Comparison of ENCODE assay signal across 22 cellular contexts in the genomic region with DNA sequence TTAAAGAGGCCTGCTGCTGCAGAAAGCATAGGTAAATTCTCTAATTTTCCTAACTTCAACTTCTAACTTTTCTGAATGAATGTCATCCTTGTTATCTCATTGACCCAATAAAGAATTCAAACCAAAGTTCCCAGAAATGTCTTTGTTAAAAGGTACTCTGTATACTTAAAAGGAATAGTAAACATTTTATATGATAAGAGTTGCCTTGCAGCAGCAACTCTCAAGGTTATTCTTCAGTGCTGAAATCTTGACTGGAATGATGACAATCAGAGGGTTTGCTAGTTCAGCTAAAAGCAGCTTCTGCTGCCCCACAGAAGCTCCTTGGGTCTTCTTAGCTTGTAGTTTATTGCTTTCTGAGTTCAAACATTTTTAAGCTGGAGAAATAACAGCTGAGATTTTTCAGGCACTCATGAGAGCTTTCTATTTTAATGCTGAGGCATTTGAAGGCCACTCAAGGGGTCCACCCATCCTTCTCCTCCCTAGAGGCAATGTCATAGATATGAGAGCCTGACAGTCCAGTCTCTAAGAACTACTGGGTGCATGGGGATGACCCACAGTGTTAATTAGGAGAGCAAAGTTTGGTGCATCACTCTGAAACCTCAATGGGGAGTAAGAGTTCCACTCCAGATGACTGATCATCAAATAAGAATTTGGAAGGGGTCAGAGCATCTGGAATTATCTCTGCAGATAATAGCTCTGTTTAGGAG. TPM values are rescaled to one million over a fixed set of nuclear protein-coding genes. Genes with fewer than 3 reads are reported as not detected.
DNase-seq lines count a peak whose midpoint lies in the region; ATAC-seq, FAIRE-seq and TF ChIP-seq lines count a peak whose summit lies in the region.
"Had no signal": no experiment of that assay in that cellular context is flagged by ENCODE, and none has a peak within 500 bp of the region (broad histone marks: within the 10 kb centered on the region; RNA-seq: fewer than 3 reads in every experiment).

No MANE protein-coding gene starts in this region.

- DNase-seq in left cardiac atrium (no peak), cardiac septum (ENCODE audit: low spot score) (no peak), amniotic epithelial cell (ENCODE audit: low read depth) (peak; percentile 5), pancreas (no peak)
- DNase-seq: BE2C; C1 segment of cervical spinal cord; CD4-positive, CD25-positive, alpha-beta regulatory T cell; CD8-positive, alpha-beta memory T cell; COR-L47; DMS 273 treated with DMSO at 0.1 percent for 48 hours; DMS53; DND-41; EL; GM23248 had no signal

- H3K9me3 ChIP-seq in pancreas: no peaks in the 10 kb centered on the region
- H3K9me3 ChIP-seq: BE2C, HAP-1 had no signal

- intact Hi-C loops in left cardiac atrium (cut with DNase I) (no loop called here), cardiac septum (cut with DNase I) (no loop called here), pancreas (cut with DNase I) (no loop called here)

- no peak overlapping the region for H3K4me3 ChIP-seq in pancreas
- H3K4me3 ChIP-seq: GM12878, GM23248, HAP-1 had no signal

- H3K4me1 ChIP-seq in pancreas: no peaks in the 10 kb centered on the region
- H3K4me1 ChIP-seq: BE2C, HAP-1 had no signal

- H3K27ac ChIP-seq in pancreas: no peak overlapping the region
- H3K27ac ChIP-seq: GM23248 had no signal

- no peak for TF ChIP-seq CTCF in pancreas (IDR thresholded peaks at IDR 0.05)

- no peak for FAIRE-seq in pancreas (lab: Jason Lieb, UNC)
- FAIRE-seq: GM12878 had no signal

- no peaks in the 10 kb centered on the region for H3K27me3 ChIP-seq in pancreas
- H3K27me3 ChIP-seq: BE2C had no signal

- ATAC-seq in left cardiac atrium (peak; percentile 23 to 63), pancreas (peak in 3 of 4 donors; percentile 56 to 92 (median 70)), HG03565 (IDR thresholded peaks at IDR 0.05; ENCODE audit: unreplicated experiment) (no peak), GM19035 (IDR thresholded peaks at IDR 0.05; ENCODE audit: unreplicated experiment) (no peak), GM18511 (IDR thresholded peaks at IDR 0.05; ENCODE audit: unreplicated experiment) (no peak)
- ATAC-seq: GM12878 had no signal

- H3K36me3 ChIP-seq in pancreas: no peaks in the 10 kb centered on the region
- H3K36me3 ChIP-seq: BE2C, HAP-1 had no signal

RNA-seq across cellular contexts. Expression of gene FGF10, which starts 28.1 kb away (rescaled TPM):
- total RNA-seq in left cardiac atrium (1 to 10 TPM; 2.8 to 7.9 TPM), cardiac septum (0.32 TPM), pancreas (1 to 10 TPM; 5.7 to 8.5 (median 6.5) TPM)
- polyA plus RNA-seq in pancreas: 1 to 10 TPM; 1.8 to 3.8 TPM
- total RNA-seq: CD4-positive, CD25-positive, alpha-beta regulatory T cell; CD8-positive, alpha-beta memory T cell; G401; GM12878; GM23248; H4; HT1080 had no signal
- polyA plus RNA-seq: CD4-positive, CD25-positive, alpha-beta regulatory T cell; CD8-positive, alpha-beta memory T cell; GM12878; GM23248 had no signal

Comparison
In these comparisons a context has a peak if more than half of its experiments do, and no peak if none do; other contexts are left out.
1. ATAC-seq: peak in left cardiac atrium (2 of 2) and pancreas (3 of 4); none in HG03565 (single experiment), GM19035 (single experiment) and GM18511 (single experiment).